Comparison of ENCODE assay signal across 8 cellular contexts in the genomic region with DNA sequence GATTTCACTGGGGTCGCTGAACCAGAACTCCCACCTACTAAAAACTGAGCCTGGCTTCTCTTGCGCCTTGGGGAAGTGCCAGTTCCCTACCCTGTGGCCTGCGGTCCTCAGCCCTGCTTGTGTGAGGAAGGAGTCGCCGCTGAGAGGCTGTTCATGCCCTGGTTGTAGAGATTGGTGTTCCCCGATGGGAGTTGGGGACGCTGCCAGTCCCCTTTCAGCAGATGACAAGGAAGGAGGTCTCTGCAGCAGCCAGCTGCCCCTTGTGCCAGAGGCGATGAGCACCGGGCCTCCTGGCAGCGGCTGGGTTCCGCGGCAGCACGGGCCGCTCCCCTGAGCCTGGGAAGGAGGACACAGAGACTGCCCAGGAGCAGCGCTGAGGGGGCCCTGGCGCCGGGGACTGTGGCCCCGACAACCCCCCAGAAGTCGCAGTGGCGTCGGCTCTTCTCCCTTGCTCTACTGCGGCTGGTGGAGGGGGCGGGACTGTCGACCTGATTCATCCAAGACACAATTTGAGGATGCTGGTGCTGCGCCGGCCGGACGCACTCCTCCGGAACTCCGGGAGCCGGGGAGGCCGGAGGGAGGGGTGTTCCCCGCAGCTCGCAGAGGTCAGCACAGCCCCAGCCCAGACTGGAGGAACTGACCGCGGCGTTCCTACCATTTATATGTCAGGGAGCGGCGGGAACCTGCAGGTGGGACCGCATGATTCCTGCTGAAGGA. TPM values are rescaled to one million over a fixed set of nuclear protein-coding genes. Genes with fewer than 3 reads are reported as not detected.
DNase-seq lines count a peak whose midpoint lies in the region; ATAC-seq and TF ChIP-seq lines count a peak whose summit lies in the region.

No MANE protein-coding gene starts in this region.

- intact Hi-C loops in stomach (cut with DNase I; ENCODE audit: low total_unique reads) = no loop called here

- no peak for TF ChIP-seq EP300 in stomach (IDR thresholded peaks at IDR 0.05)

- TF ChIP-seq CTCF in HL-60 (IDR thresholded peaks at IDR 0.05; ENCODE audit: insufficient read depth, low read length) = no peak
- TF ChIP-seq CTCF in stomach (IDR thresholded peaks at IDR 0.05) = no peak

- no peak for TF ChIP-seq POLR2A in stomach (IDR thresholded peaks at IDR 0.05)

- no peaks in the 10 kb centered on the region for H3K9me3 ChIP-seq in stomach

- WGBS in stomach, 5 donors = 19 to 31% (median 22%) methylated on average over 11 to 40 of the region's 40 CpGs

- ATAC-seq in HG03175 (IDR thresholded peaks at IDR 0.05; ENCODE audit: unreplicated experiment) = no peak

- peaks cover 12 to 46% (median 32%) of the 10 kb centered on the region in 4 donors for H3K4me1 ChIP-seq in stomach

- H3K4me3 ChIP-seq in HL-60 (replicated peaks; ENCODE audit: insufficient read depth, low read length) = peak overlapping the region; percentile 45
- peak overlapping the region; percentile 28 to 40 (median 37) for H3K4me3 ChIP-seq in stomach

- H3K27me3 ChIP-seq in HL-60 (ENCODE audit: insufficient read depth, poor library complexity, severe bottlenecking) (no peaks in the 10 kb centered on the region), stomach (no peaks in the 10 kb centered on the region)

- H3K27ac ChIP-seq in HL-60 (replicated peaks) (peak overlapping the region; percentile 56), angular gyrus (ENCODE audit: low read depth, low read length) (peak overlapping the region; percentile 54), stomach (peak overlapping the region; percentile 73 to 83 (median 80))

- H3K36me3 ChIP-seq in stomach = no peaks in the 10 kb centered on the region

- DNase-seq in GM03348 (ENCODE audit: low spot score) = peak; percentile 74
- DNase-seq in HL-60 (ENCODE audit: low read depth in 1 of 2, low spot score in 1 of 2) = peak; percentile 27 to 72
- DNase-seq in iris pigment epithelial cell (ENCODE audit: low read depth) = peak; percentile 57
- peak; percentile 44 for DNase-seq in stomach
- no peak for DNase-seq in LoVo (ENCODE audit: low spot score)
- no peak for DNase-seq in superior temporal gyrus (ENCODE audit: extremely low spot score)

RNA-seq across cellular contexts. Expression of a gene that starts 12.0 kb away (rescaled TPM):
- total RNA-seq in stomach = 10 to 100 TPM in 1 of 5 donors, 1 to 10 TPM in 2, under 1 TPM in 2; 0.29 to 44.3 (median 3.7) TPM
- polyA plus RNA-seq in stomach = 1 to 10 TPM; 1.2 to 5.9 (median 4.7) TPM

RNA-seq across cellular contexts. Expression of a gene that starts 12.0 kb away (rescaled TPM):
- 1 to 10 TPM in 1 of 5 donors, not detected in 4; 7.6 TPM for total RNA-seq in stomach
- 1 to 10 TPM; 1.2 to 6.5 (median 2.7) TPM for polyA plus RNA-seq in stomach

RNA-seq across cellular contexts. Expression of a gene that starts 41.7 kb away (rescaled TPM):
- 10 to 100 TPM in 2 of 5 donors, 1 to 10 TPM in 3; 2.2 to 19.0 (median 3.2) TPM for total RNA-seq in stomach
- polyA plus RNA-seq in stomach = 10 to 100 TPM; 12.3 to 18.3 (median 17.1) TPM

Comparison
In these comparisons a context has a peak if more than half of its experiments do, and no peak if none do; other contexts are left out.
1. DNase-seq: peak in GM03348 (single experiment), HL-60 (2 of 2), iris pigment epithelial cell (single experiment) and stomach (single experiment); none in LoVo (single experiment) and superior temporal gyrus (single experiment).
2. Peak in every context shown above with its lines, with median percentiles within 50 percentile points of each other: H3K27ac ChIP-seq.